Comparison of ENCODE assay signal across 1 cellular context in the genomic region with DNA sequence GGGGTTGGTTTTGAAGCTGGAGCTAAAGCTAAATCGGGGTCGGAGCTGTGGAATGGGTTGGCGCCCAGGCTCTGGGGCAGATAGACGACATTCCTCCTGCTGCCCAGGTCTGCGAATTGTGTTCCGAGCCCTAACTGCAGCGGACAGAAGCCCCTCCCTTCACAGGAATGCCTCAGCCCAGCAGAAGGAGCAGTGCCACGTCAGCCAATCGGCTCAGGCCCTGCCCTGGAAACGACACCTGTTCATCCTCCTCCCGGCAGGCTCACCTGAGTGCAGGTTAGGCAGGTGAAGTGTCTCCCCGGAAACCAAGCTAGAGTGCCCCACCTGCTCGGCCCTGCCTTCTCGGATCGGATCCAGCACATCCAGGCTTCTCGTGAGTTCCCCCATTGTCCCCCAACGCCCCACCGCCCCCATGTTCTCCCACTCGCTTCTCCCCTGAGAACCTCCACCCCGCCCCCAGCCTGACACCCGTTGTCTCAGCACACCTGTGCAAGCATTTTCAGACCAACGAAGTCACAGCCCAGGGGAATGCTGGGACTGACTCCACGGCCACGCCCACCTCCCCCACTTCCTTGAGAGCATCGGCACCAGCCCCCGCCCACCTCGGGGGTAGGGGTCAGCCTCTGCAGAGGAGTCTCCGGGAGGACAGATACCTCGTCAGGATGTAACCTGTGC.
TF ChIP-seq lines count a peak whose summit lies in the region.

No MANE protein-coding gene starts in this region.

TF ChIP-seq in IMR-90, 13 proteins besides CTCF, POLR2A, EP300 and RAD21 (continued from another document):
- TF ChIP-seq ELK1 (IDR thresholded peaks at IDR 0.05; ENCODE audit: borderline replicate concordance, low read depth, low read length) (no peak), USF2 (IDR thresholded peaks at IDR 0.05; ENCODE audit: low read depth, low read length) (no peak), MAZ (IDR thresholded peaks at IDR 0.05; ENCODE audit: borderline replicate concordance, low read depth, low read length) (no peak)
